Comparison of ENCODE assay signal across 1 cellular context in the genomic region with DNA sequence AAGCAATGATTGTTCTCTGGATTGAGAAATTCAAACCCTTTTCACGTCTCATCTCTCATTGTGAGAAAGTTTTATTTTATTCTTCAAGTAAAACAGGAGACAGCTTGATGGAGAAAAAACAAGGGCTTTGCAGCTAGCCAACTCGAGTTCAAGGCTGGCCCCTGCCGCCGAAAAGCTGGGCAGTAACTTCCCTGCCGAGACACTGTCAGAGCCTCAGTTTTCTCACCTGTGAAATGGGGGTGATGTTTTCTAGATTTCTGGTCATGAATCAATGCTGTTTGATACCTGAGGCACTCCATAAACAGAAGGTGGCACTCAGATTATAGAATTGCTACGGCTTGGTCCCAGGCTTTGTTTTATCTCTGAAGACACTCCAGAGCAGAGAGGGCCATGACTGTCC.
TF ChIP-seq lines count a peak whose summit lies in the region.

No MANE protein-coding gene starts in this region.

TF ChIP-seq in H1, 55 proteins besides CTCF, POLR2A, EP300 and RAD21:
- TF ChIP-seq, protein P1, sequence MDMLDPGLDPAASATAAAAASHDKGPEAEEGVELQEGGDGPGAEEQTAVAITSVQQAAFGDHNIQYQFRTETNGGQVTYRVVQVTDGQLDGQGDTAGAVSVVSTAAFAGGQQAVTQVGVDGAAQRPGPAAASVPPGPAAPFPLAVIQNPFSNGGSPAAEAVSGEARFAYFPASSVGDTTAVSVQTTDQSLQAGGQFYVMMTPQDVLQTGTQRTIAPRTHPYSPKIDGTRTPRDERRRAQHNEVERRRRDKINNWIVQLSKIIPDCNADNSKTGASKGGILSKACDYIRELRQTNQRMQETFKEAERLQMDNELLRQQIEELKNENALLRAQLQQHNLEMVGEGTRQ (IDR thresholded peaks at IDR 0.05; ENCODE audit: low read length), result no peak
- peak; percentile 91 for TF ChIP-seq KDM1A (IDR thresholded peaks at IDR 0.05; ENCODE audit: borderline replicate concordance, low read length)
